In genomic region chr3:154307363-154307762, GRCh38 we compare ENCODE assay signal across 31 cellular contexts. TPM values are rescaled to one million over a fixed set of nuclear protein-coding genes. Genes with fewer than 3 reads are reported as not detected.
DNase-seq lines count a peak whose midpoint lies in the region; ATAC-seq, FAIRE-seq and TF ChIP-seq lines count a peak whose summit lies in the region.
"Had no signal": no experiment of that assay in that cellular context is flagged by ENCODE, and none has a peak within 500 bp of the region (broad histone marks: within the 10 kb centered on the region; RNA-seq: fewer than 3 reads in every experiment).

No MANE protein-coding gene starts in this region.

- no peak overlapping the region for H3K27ac ChIP-seq in GM12878 (ENCODE audit: control insufficient read depth, insufficient read depth)
- H3K27ac ChIP-seq: 22Rv1, gastrocnemius medialis, psoas muscle, transverse colon had no signal

- H3K4me2 ChIP-seq in GM12878 (ENCODE audit: control insufficient read depth, insufficient read depth): no peak overlapping the region
- H3K4me2 ChIP-seq: GM23338 had no signal

- intact Hi-C loops in GM12878 (cut with micrococcal nuclease; ENCODE audit: unreplicated experiment): no loop called here

- no peak for ATAC-seq in stimulated activated naive CD8-positive, alpha-beta T cell treated with anti-CD3 and anti-CD28 coated beads, Interleukin-15, Interleukin-2, amounts not matched to agents 100 U/mL and 50 U/mL, for 24 hours
- peak; percentile 22; the same call in 1 of the 3 replicates for ATAC-seq in GM12878
- ATAC-seq: gastrocnemius medialis, GM23338, psoas muscle, sciatic nerve had no signal

- in situ Hi-C loops in GM12878 (cut with MboI): no loop called here

- no peak overlapping the region for H3K9ac ChIP-seq in GM12878 (ENCODE audit: control insufficient read depth, insufficient read depth, low read length)

- FAIRE-seq in GM12878 (lab: Jason Lieb, UNC): no peak
- FAIRE-seq: bronchial epithelial cell, D721Med, endothelial cell of umbilical vein had no signal

- H4K20me1 ChIP-seq in GM12878 (ENCODE audit: control insufficient read depth, insufficient read depth): no peaks in the 10 kb centered on the region

- POLR2A ChIA-PET in GM12878 (lab: Charles Lee): interaction anchor here (0.6 to 0.9 kb wide), 2 partner anchors 8 to 855 kb away, joined by 4 to 5 read pairs; no protein-coding TSS in a partner anchor

- H3K79me2 ChIP-seq in GM12878 (ENCODE audit: control insufficient read depth, insufficient read depth, low read length): no peaks in the 10 kb centered on the region

- peak overlapping the region; percentile 6 for H3K27ac Mint-ChIP-seq in T-helper 2 cell treated with Interferon-gamma antibody and Interleukin-4, amounts not matched to agents 5 μg/mL and 100 μg/mL, for 36 hours
- peak overlapping the region; percentile 66 for H3K27ac Mint-ChIP-seq in stimulated activated naive CD8-positive, alpha-beta T cell treated with anti-CD3 and anti-CD28 coated beads, Interleukin-15, Interleukin-2, amounts not matched to agents 100 ng/mL and 50 ng/mL, for 24 hours
- H3K27ac Mint-ChIP-seq in progenitor cell of endocrine pancreas: no peak overlapping the region
- H3K27ac Mint-ChIP-seq: GM23338, HFFc6, mesothelial cell of epicardium had no signal

- no TSS peak for BruUV-seq in GM12878 (replicated peaks; lab: Mats Ljungman, UMichigan)

- H3K27me3 Mint-ChIP-seq in T-helper 2 cell treated with Interferon-gamma antibody and Interleukin-4, amounts not matched to agents 5 μg/mL and 100 μg/mL, for 36 hours (ENCODE audit: low read depth): no peaks in the 10 kb centered on the region
- no peaks in the 10 kb centered on the region for H3K27me3 Mint-ChIP-seq in stimulated activated naive CD8-positive, alpha-beta T cell treated with anti-CD3 and anti-CD28 coated beads, Interleukin-15, Interleukin-2, amounts not matched to agents 100 ng/mL and 50 ng/mL, for 24 hours
- no peaks in the 10 kb centered on the region for H3K27me3 Mint-ChIP-seq in progenitor cell of endocrine pancreas
- H3K27me3 Mint-ChIP-seq: IgD-negative memory B cell had no signal

- H3K4me3 ChIP-seq in GM12878: no peak overlapping the region
- H3K4me3 ChIP-seq: gastrocnemius medialis, GM23338, psoas muscle, transverse colon had no signal

- TF ChIP-seq POLR2A in GM12878 (IDR thresholded peaks at IDR 0.05; ENCODE audit: low read depth, low read length): no peak

- H3K27me3 ChIP-seq in GM12878 (replicated peaks in 1 of 2; ENCODE audit: control insufficient read depth in 2 of 2, insufficient read depth in 2 of 2, low read length in 1 of 2): no peaks in the 10 kb centered on the region
- H3K27me3 ChIP-seq: gastrocnemius medialis, transverse colon had no signal

- no peak overlapping the region for H2AFZ ChIP-seq in GM12878 (ENCODE audit: control insufficient read depth, low read depth, low read length)
- H2AFZ ChIP-seq: GM23338 had no signal

- no peak for DNase-seq in T-helper 2 cell treated with Interferon-gamma antibody and Interleukin-4, amounts not matched to agents 5 μg/mL and 100 μg/mL, for 36 hours (ENCODE audit: low spot score)
- DNase-seq in T-helper 2 cell: no peak
- no peak for DNase-seq in stimulated activated naive CD8-positive, alpha-beta T cell treated with anti-CD3 and anti-CD28 coated beads, Interleukin-15, Interleukin-2, amounts not matched to agents 100 U/mL and 50 U/mL, for 24 hours
- no peak for DNase-seq in GM12878 (ENCODE audit: low read depth, low spot score)
- no peak for DNase-seq in progenitor cell of endocrine pancreas (ENCODE audit: low spot score, unreplicated experiment)
- no peak for DNase-seq in NOMO-1 treated with dmso at 0.1 percent for 144 hours (lab: John Stamatoyannopoulos, UW; ENCODE audit: unreplicated experiment)
- no peak for DNase-seq in COR-L47 (lab: John Stamatoyannopoulos, UW)
- DNase-seq: activated CD8-positive, alpha-beta memory T cell treated with anti-CD3 and anti-CD28 coated beads, Interleukin-2, amount 50 U/mL, for 48 hours; activated gamma-delta T cell; amygdala; C1 segment of cervical spinal cord; DND-41; gastrocnemius medialis; HFFc6; kidney glomerular epithelial cell; NCI-H446 treated with DMSO at 0.1 percent for 48 hours; nucleus accumbens; psoas muscle; SIG-M5; stimulated activated CD4-positive, alpha-beta T cell treated with anti-CD3 and anti-CD28 coated beads, Interleukin-2, amount 100 ng/mL, for 48 hours; T-helper 9 cell; transverse colon had no signal

- TF ChIP-seq CTCF in GM12878 (IDR thresholded peaks at IDR 0.05 in 2 of 3, conservative IDR thresholded peaks at IDR 0.05 in 1 of 3; ENCODE audit: control insufficient read depth in 2 of 3, extremely low read depth in 1 of 3, insufficient read depth in 1 of 3, low read depth in 3 of 3, low read length in 3 of 3) (no peak), progenitor cell of endocrine pancreas (IDR thresholded peaks at IDR 0.05; ENCODE audit: unreplicated experiment) (no peak)

- no peaks in the 10 kb centered on the region for H3K9me3 ChIP-seq in GM12878 (replicated peaks; ENCODE audit: control insufficient read depth, insufficient read depth, low read length)
- H3K9me3 ChIP-seq: gastrocnemius medialis, psoas muscle, transverse colon had no signal

- RAD21 ChIA-PET in GM12878 (lab: Charles Lee; ENCODE audit: unreplicated experiment): no interaction called here

- H3K4me1 ChIP-seq in GM12878 (ENCODE audit: control insufficient read depth, insufficient read depth, low read length): no peaks in the 10 kb centered on the region; the same call in 1 of the 2 replicates

- peaks cover 18% of the 10 kb centered on the region for H3K4me1 Mint-ChIP-seq in T-helper 2 cell treated with Interferon-gamma antibody and Interleukin-4, amounts not matched to agents 5 μg/mL and 100 μg/mL, for 36 hours (ENCODE audit: low read depth)
- peaks cover 14% of the 10 kb centered on the region for H3K4me1 Mint-ChIP-seq in stimulated activated naive CD8-positive, alpha-beta T cell treated with anti-CD3 and anti-CD28 coated beads, Interleukin-15, Interleukin-2, amounts not matched to agents 100 ng/mL and 50 ng/mL, for 24 hours (ENCODE audit: low read depth)
- no peaks in the 10 kb centered on the region for H3K4me1 Mint-ChIP-seq in progenitor cell of endocrine pancreas (ENCODE audit: low read depth)
- H3K4me1 Mint-ChIP-seq: GM23338, mesothelial cell of epicardium had no signal

- peaks cover 59% of the 10 kb centered on the region for H3K36me3 Mint-ChIP-seq in T-helper 2 cell treated with Interferon-gamma antibody and Interleukin-4, amounts not matched to agents 5 μg/mL and 100 μg/mL, for 36 hours (ENCODE audit: low read depth)
- peaks cover 82% of the 10 kb centered on the region for H3K36me3 Mint-ChIP-seq in stimulated activated naive CD8-positive, alpha-beta T cell treated with anti-CD3 and anti-CD28 coated beads, Interleukin-15, Interleukin-2, amounts not matched to agents 100 ng/mL and 50 ng/mL, for 24 hours (ENCODE audit: low read depth)
- H3K36me3 Mint-ChIP-seq in progenitor cell of endocrine pancreas (ENCODE audit: insufficient read depth): peaks cover 27% of the 10 kb centered on the region
- H3K36me3 Mint-ChIP-seq: IgD-negative memory B cell had no signal

- H3K36me3 ChIP-seq in GM12878 (ENCODE audit: control insufficient read depth in 2 of 2, insufficient read depth in 2 of 2, low read length in 1 of 2): peaks cover 5 to 16% of the 10 kb centered on the region in 2 experiments

- TF ChIP-seq RAD21 in GM12878 (IDR thresholded peaks at IDR 0.05; ENCODE audit: insufficient read depth, low read depth, low read length): no peak

- SMC1A ChIA-PET in GM12878 (lab: Charles Lee; ENCODE audit: uncharacterized antibody, unreplicated experiment): interaction anchor here (0.8 kb wide), 1 partner anchor 10 kb away, joined by 3 read pairs; no protein-coding TSS in a partner anchor

- TF ChIP-seq EP300 in GM12878 (IDR thresholded peaks at IDR 0.05; ENCODE audit: borderline replicate concordance in 1 of 2, control insufficient read depth in 1 of 2, low read depth in 2 of 2, low read length in 2 of 2): no peak

- H3K9me3 Mint-ChIP-seq in T-helper 2 cell treated with Interferon-gamma antibody and Interleukin-4, amounts not matched to agents 5 μg/mL and 100 μg/mL, for 36 hours: no peaks in the 10 kb centered on the region
- no peaks in the 10 kb centered on the region for H3K9me3 Mint-ChIP-seq in stimulated activated naive CD8-positive, alpha-beta T cell treated with anti-CD3 and anti-CD28 coated beads, Interleukin-15, Interleukin-2, amounts not matched to agents 100 ng/mL and 50 ng/mL, for 24 hours
- no peaks in the 10 kb centered on the region for H3K9me3 Mint-ChIP-seq in progenitor cell of endocrine pancreas (ENCODE audit: low read depth)
- H3K9me3 Mint-ChIP-seq: GM23338, HFFc6, IgD-negative memory B cell, mesothelial cell of epicardium had no signal

- CTCF ChIA-PET in GM12878 (lab: Yijun Ruan, JAX): interaction anchor here (1.0 kb wide), 1 partner anchor 11 kb away, joined by 4 read pairs; no protein-coding TSS in a partner anchor

- H3K4me3 Mint-ChIP-seq in T-helper 2 cell treated with Interferon-gamma antibody and Interleukin-4, amounts not matched to agents 5 μg/mL and 100 μg/mL, for 36 hours: no peak overlapping the region
- no peak overlapping the region for H3K4me3 Mint-ChIP-seq in stimulated activated naive CD8-positive, alpha-beta T cell treated with anti-CD3 and anti-CD28 coated beads, Interleukin-15, Interleukin-2, amounts not matched to agents 100 ng/mL and 50 ng/mL, for 24 hours
- no peak overlapping the region for H3K4me3 Mint-ChIP-seq in progenitor cell of endocrine pancreas (ENCODE audit: low read depth)
- H3K4me3 Mint-ChIP-seq: GM23338, HFFc6, IgD-negative memory B cell, mesothelial cell of epicardium had no signal

TF ChIP-seq in GM12878, 131 proteins besides CTCF, POLR2A, EP300 and RAD21:
- TF ChIP-seq SUZ12 (IDR thresholded peaks at IDR 0.05; ENCODE audit: unreplicated experiment): peak; percentile 25
- no peak for TF ChIP-seq SRF (IDR thresholded peaks at IDR 0.05; ENCODE audit: low read depth in 2 of 2, low read length in 2 of 2)

RNA-seq across cellular contexts. Expression of gene DHX36, which starts 16.9 kb away (rescaled TPM):
- 214 and 215 TPM in 2 replicates for total RNA-seq in GM12878 (2013; cell fraction: nucleolus; rRNA removed)
- total RNA-seq in GM12878 (2014; rRNA removed) (41.3 and 48.4 TPM in 2 replicates), GM12878 (2014; rRNA removed; fragmentation: Illumina TruSeq; extraction: Trizol) (43.1 and 44.7 TPM in 2 replicates), GM12878 (2021) (53.6 and 54.0 TPM in 2 replicates), progenitor cell of endocrine pancreas (94.5 and 96.9 TPM in 2 replicates)
- polyA plus RNA-seq in GM12878 (2011; ENCODE audit: low read depth): 16.5 TPM
- polyA plus RNA-seq in GM12878 (2011; rRNA removed) (70.5 and 84.7 TPM in 2 replicates), GM12878 (2014; fragmentation: Illumina TruSeq; extraction: Trizol) (55.5 and 73.6 TPM in 2 replicates), GM12878 (2014; fragmentation: Nextera tagmentation; extraction: Ambion mirVana) (10 to 100 TPM; 40.8 to 41.9 TPM), GM12878 (2014; rRNA removed) (34.2 and 36.3 TPM in 2 replicates), GM12878 (2016; fragmentation: Nextera tagmentation; extraction: Ambion mirVana) (10 to 100 TPM; 16.2 to 21.1 TPM)
- polyA plus RNA-seq in GM12878 (2011; cell fraction: cytosol; rRNA removed): 21.6 and 32.0 TPM in 2 replicates
- polyA plus RNA-seq in GM12878 (2011; cell fraction: nucleus; rRNA removed): 45.9 and 53.1 TPM in 2 replicates
- 21.3 and 27.8 TPM in 2 replicates for polyA plus RNA-seq in GM12878 (2012)
- polyA minus RNA-seq in GM12878 (2011; rRNA and poly(A)+ RNA removed): 19.4 and 31.2 TPM in 2 replicates
- 11.4 and 31.5 TPM in 2 replicates for polyA minus RNA-seq in GM12878 (2011; cell fraction: cytosol; rRNA and poly(A)+ RNA removed)
- 33.0 and 66.8 TPM in 2 replicates for polyA minus RNA-seq in GM12878 (2011; cell fraction: nucleus; rRNA and poly(A)+ RNA removed)
